Comparison of ENCODE assay signal across 16 cellular contexts in genomic region chr13:36840718-36841250, GRCh38. TPM values are rescaled to one million over a fixed set of nuclear protein-coding genes. Genes with fewer than 3 reads are reported as not detected.
DNase-seq lines count a peak whose midpoint lies in the region; TF ChIP-seq lines count a peak whose summit lies in the region.
"Had no signal": no experiment of that assay in that cellular context is flagged by ENCODE, and none has a peak within 500 bp of the region (broad histone marks: within the 10 kb centered on the region; RNA-seq: fewer than 3 reads in every experiment).

No MANE protein-coding gene starts in this region.

- H3F3A ChIP-seq in Loucy (ENCODE audit: low read depth) (no peaks in the 10 kb centered on the region), neural progenitor cell (ENCODE audit: low read depth) (no peaks in the 10 kb centered on the region)

- WGBS in endodermal cell (ENCODE audit: insufficient coverage in 1 of 2, insufficient read length in 1 of 2), 2 experiments, result 89% methylated on average over 3 of the region's 3 CpGs; no CpG with 5 or more reads in 1 of the 2 experiments

- H4K20me1 ChIP-seq in Loucy (ENCODE audit: insufficient read depth, low read length, poor library complexity, severe bottlenecking) (no peaks in the 10 kb centered on the region), neural progenitor cell (ENCODE audit: low read depth) (no peaks in the 10 kb centered on the region)
- H4K20me1 ChIP-seq: BLaER1 had no signal

- H3K36me3 Mint-ChIP-seq in endodermal cell (ENCODE audit: low read depth) (peaks cover 7% of the 10 kb centered on the region), neural progenitor cell (peaks cover 8% of the 10 kb centered on the region)

- H3K27me3 Mint-ChIP-seq in endodermal cell (ENCODE audit: insufficient read depth) (no peaks in the 10 kb centered on the region), neural progenitor cell (ENCODE audit: insufficient read depth, low read depth) (peaks cover 2% of the 10 kb centered on the region)
- H3K27me3 Mint-ChIP-seq: CD4-positive, alpha-beta memory T cell; IgD-negative memory B cell had no signal

- no peak overlapping the region for H3K4me3 Mint-ChIP-seq in endodermal cell
- no peak overlapping the region for H3K4me3 Mint-ChIP-seq in neural progenitor cell
- H3K4me3 Mint-ChIP-seq: CD4-positive, alpha-beta memory T cell; IgD-negative memory B cell had no signal

- H3K4me2 ChIP-seq in Loucy (ENCODE audit: low read depth, low read length, poor library complexity, severe bottlenecking) (peak overlapping the region; percentile 59), neural progenitor cell (no peak overlapping the region)
- H3K4me2 ChIP-seq: BLaER1 had no signal

- H3K36me3 ChIP-seq in Loucy (ENCODE audit: insufficient read depth, low read length), result no peaks in the 10 kb centered on the region
- peaks cover 3% of the 10 kb centered on the region for H3K36me3 ChIP-seq in endodermal cell (ENCODE audit: control insufficient read depth, insufficient read depth, low read length)
- no peaks in the 10 kb centered on the region for H3K36me3 ChIP-seq in neural progenitor cell
- H3K36me3 ChIP-seq: SJCRH30 had no signal

- 0 out of 2 replicates have a peak, but pooled peaks have one; percentile 16 for TF ChIP-seq CTCF in Loucy (conservative IDR thresholded peaks at IDR 0.05; ENCODE audit: low read length)
- TF ChIP-seq CTCF in endodermal cell (conservative IDR thresholded peaks at IDR 0.05), result peak; percentile 58
- peak; percentile 20 for TF ChIP-seq CTCF in neural progenitor cell (IDR thresholded peaks at IDR 0.05)
- TF ChIP-seq CTCF in GM20000 (IDR thresholded peaks at IDR 0.05; ENCODE audit: extremely low read depth, missing control alignments), result no peak

- H3K27ac ChIP-seq in endodermal cell (ENCODE audit: low read depth, low read length), result no peak overlapping the region
- H3K27ac ChIP-seq in neural progenitor cell, result no peak overlapping the region
- H3K27ac ChIP-seq: BLaER1, SJCRH30 had no signal

- H3K4me1 ChIP-seq in Loucy (ENCODE audit: insufficient read depth, low read length, poor library complexity, severe bottlenecking) (peaks cover 23% of the 10 kb centered on the region), endodermal cell (ENCODE audit: control insufficient read depth, insufficient read depth, low read length) (peaks cover 7% of the 10 kb centered on the region), neural progenitor cell (peaks cover 4% of the 10 kb centered on the region)
- H3K4me1 ChIP-seq: SJCRH30 had no signal

- no peaks in the 10 kb centered on the region for H3K9me3 ChIP-seq in Loucy (ENCODE audit: insufficient read depth, low read depth, low read length)
- no peaks in the 10 kb centered on the region for H3K9me3 ChIP-seq in endodermal cell (ENCODE audit: control insufficient read depth, low read length)
- H3K9me3 ChIP-seq in neural progenitor cell (ENCODE audit: low read depth), result no peaks in the 10 kb centered on the region
- H3K9me3 ChIP-seq: BLaER1, SJCRH30 had no signal

- DNase-seq in NCI-H2227 treated with DMSO at 0.1 percent for 48 hours (lab: John Stamatoyannopoulos, UW), result peak; percentile 7
- no peak for DNase-seq in NCI-H2227 (lab: John Stamatoyannopoulos, UW; ENCODE audit: unreplicated experiment)
- DNase-seq in endodermal cell, result no peak
- no peak for DNase-seq in neural progenitor cell (ENCODE audit: low spot score)
- DNase-seq in GM20000 (ENCODE audit: low spot score), result no peak
- no peak for DNase-seq in AG08396 (ENCODE audit: low spot score)
- no peak for DNase-seq in NCI-H748 (lab: John Stamatoyannopoulos, UW; ENCODE audit: unreplicated experiment)
- DNase-seq: CD4-positive, alpha-beta memory T cell; DND-41; HCEC 1CT; NCI-H2081; NCI-H345; SJCRH30 had no signal

- peaks cover 26% of the 10 kb centered on the region for H3K4me1 Mint-ChIP-seq in endodermal cell
- H3K4me1 Mint-ChIP-seq in neural progenitor cell, result no peaks in the 10 kb centered on the region

- H3K79me2 ChIP-seq in Loucy (ENCODE audit: insufficient read depth, low read length), result no peaks in the 10 kb centered on the region
- no peaks in the 10 kb centered on the region for H3K79me2 ChIP-seq in neural progenitor cell (ENCODE audit: low read depth)

- H3K9me3 Mint-ChIP-seq in endodermal cell, result no peaks in the 10 kb centered on the region
- H3K9me3 Mint-ChIP-seq in neural progenitor cell, result no peaks in the 10 kb centered on the region
- H3K9me3 Mint-ChIP-seq: CD4-positive, alpha-beta memory T cell; IgD-negative memory B cell had no signal

- H3K4me3 ChIP-seq in Loucy (ENCODE audit: low read length, poor library complexity, severe bottlenecking) (no peak overlapping the region), endodermal cell (ENCODE audit: low read length) (no peak overlapping the region), neural progenitor cell (no peak overlapping the region)
- H3K4me3 ChIP-seq: BLaER1, SJCRH30 had no signal

- H3K27ac Mint-ChIP-seq in endodermal cell, result no peak overlapping the region
- H3K27ac Mint-ChIP-seq in neural progenitor cell, result no peak overlapping the region

- H2AFZ ChIP-seq in Loucy (ENCODE audit: low read length), result no peak overlapping the region
- no peak overlapping the region for H2AFZ ChIP-seq in neural progenitor cell (replicated peaks)

- H3K9me2 ChIP-seq in Loucy (replicated peaks; ENCODE audit: low read depth, low read length), result no peaks in the 10 kb centered on the region

- H3K27me3 ChIP-seq in Loucy (ENCODE audit: insufficient read depth, low read length, poor library complexity, severe bottlenecking) (no peaks in the 10 kb centered on the region), endodermal cell (ENCODE audit: control insufficient read depth, insufficient read depth, low read length, poor library complexity, severe bottlenecking) (no peaks in the 10 kb centered on the region), neural progenitor cell (no peaks in the 10 kb centered on the region)
- H3K27me3 ChIP-seq: BLaER1, SJCRH30 had no signal

- H3K9ac ChIP-seq in Loucy (ENCODE audit: low read depth, low read length, poor library complexity, severe bottlenecking), result peak overlapping the region; percentile 45
- H3K9ac ChIP-seq in endodermal cell (ENCODE audit: extremely low read depth, low read length, poor library complexity, severe bottlenecking), result no peak overlapping the region
- H3K9ac ChIP-seq in neural progenitor cell, result no peak overlapping the region
- H3K9ac ChIP-seq: BLaER1 had no signal

RNA-seq across cellular contexts. Expression of gene RFXAP, which starts 21.8 kb away (rescaled TPM):
- 1 to 10 TPM; 8.9 to 9.7 TPM for total RNA-seq in endodermal cell
- 11.9 TPM for polyA plus RNA-seq in endodermal cell (2013, experiment 1 of 2)
- polyA plus RNA-seq in endodermal cell (2013, experiment 2 of 2), result 11.1 TPM
- total RNA-seq in neural progenitor cell (ENCODE audit: low replicate concordance), result 7.5 and 10.4 TPM in 2 replicates
